In genomic region chr3:191894406-191894805, GRCh38 we compare ENCODE assay signal across 18 cellular contexts.
DNase-seq lines count a peak whose midpoint lies in the region; ATAC-seq and TF ChIP-seq lines count a peak whose summit lies in the region.
"Had no signal": no experiment of that assay in that cellular context is flagged by ENCODE, and none has a peak within 500 bp of the region (broad histone marks: within the 10 kb centered on the region; RNA-seq: fewer than 3 reads in every experiment).

No MANE protein-coding gene starts in this region.

- no peaks in the 10 kb centered on the region for H3K9me3 ChIP-seq in mesodermal cell (ENCODE audit: control insufficient read depth, low read length)

- DNase-seq in GM23338 (ENCODE audit: low spot score) (peak; percentile 47), M059J (ENCODE audit: low read depth) (peak; percentile 35), astrocyte of the hippocampus (ENCODE audit: low read depth, low spot score) (peak; percentile 17), posterior vena cava (ENCODE audit: low spot score) (no peak), HK-2 (ENCODE audit: unreplicated experiment) (no peak)
- DNase-seq: DMS79 treated with DMSO at 0.1 percent for 48 hours, HFFc6, NCI-H1105 treated with DMSO at 0.1 percent for 48 hours, NCI-H187, NCI-H2171 treated with DMSO at 0.1 percent for 48 hours, NCI-H82, SIG-M5 had no signal

- peaks cover 32% of the 10 kb centered on the region for H3K4me1 Mint-ChIP-seq in GM23338
- H3K4me1 Mint-ChIP-seq: B cell had no signal

- H3K36me3 Mint-ChIP-seq in GM23338 (ENCODE audit: low read depth) = no peaks in the 10 kb centered on the region

- H3K4me3 Mint-ChIP-seq in GM23338 = no peak overlapping the region
- H3K4me3 Mint-ChIP-seq: B cell, HFFc6 had no signal

- peak overlapping the region; percentile 60 for H3K4me2 ChIP-seq in GM23338

- no peaks in the 10 kb centered on the region for H4K20me1 ChIP-seq in GM23338 (replicated peaks; ENCODE audit: insufficient read depth)

- H3K27ac ChIP-seq in GM23338 (ENCODE audit: low read depth) (peak overlapping the region; percentile 52; the same call in 1 of the 2 replicates), mesodermal cell (ENCODE audit: low read depth, low read length, severe bottlenecking) (peak overlapping the region; percentile 25)
- H3K27ac ChIP-seq: HL-60, RWPE1 had no signal

- WGBS in mesodermal cell (ENCODE audit: insufficient coverage in 2 of 2), 2 experiments = 20 to 80% methylated on average over 1 of the region's 1 CpG

- H2AFZ ChIP-seq in GM23338 = no peak overlapping the region

- H3F3A ChIP-seq in GM23338 (replicated peaks; ENCODE audit: low read depth) = no peaks in the 10 kb centered on the region

- H3K79me2 ChIP-seq in GM23338 (replicated peaks; ENCODE audit: insufficient read depth) = no peaks in the 10 kb centered on the region

- no peaks in the 10 kb centered on the region for H3K9me2 ChIP-seq in GM23338 (ENCODE audit: insufficient read depth)

- peak overlapping the region; percentile 10 for H3K4me3 ChIP-seq in GM23338
- no peak overlapping the region for H3K4me3 ChIP-seq in mesodermal cell (ENCODE audit: extremely low read depth, insufficient read depth, low read length, poor library complexity, severe bottlenecking)

- ATAC-seq in GM23338 (peak; percentile 82), GM18519 (IDR thresholded peaks at IDR 0.05; ENCODE audit: low FRiP score, unreplicated experiment) (no peak)
- ATAC-seq: SK-N-SH treated with all-trans-retinoic acid at 6 μM for 48 hours had no signal

- intact Hi-C loops in posterior vena cava (cut with DNase I) = no loop called here

- H3K4me1 ChIP-seq in GM23338 (ENCODE audit: insufficient read depth) (peaks cover 30% of the 10 kb centered on the region), mesodermal cell (ENCODE audit: control insufficient read depth, insufficient read depth, low read length, poor library complexity, severe bottlenecking) (peaks cover 4% of the 10 kb centered on the region)

- no peaks in the 10 kb centered on the region for H3K27me3 Mint-ChIP-seq in GM23338 (ENCODE audit: insufficient read depth, low read depth, poor library complexity)
- H3K27me3 Mint-ChIP-seq: B cell had no signal

- H3K9me3 Mint-ChIP-seq in GM23338 = no peaks in the 10 kb centered on the region
- H3K9me3 Mint-ChIP-seq: HFFc6 had no signal

- H3K36me3 ChIP-seq in GM23338 (ENCODE audit: insufficient read depth) = no peaks in the 10 kb centered on the region
- no peaks in the 10 kb centered on the region for H3K36me3 ChIP-seq in mesodermal cell (ENCODE audit: control insufficient read depth, insufficient read depth, low read length)

- TF ChIP-seq CTCF in GM23338 (conservative IDR thresholded peaks at IDR 0.05; ENCODE audit: low read depth in 2 of 2) = no peak

- H3K27me3 ChIP-seq in GM23338 (ENCODE audit: insufficient read depth) = no peaks in the 10 kb centered on the region

- no peak overlapping the region for H3K27ac Mint-ChIP-seq in GM23338
- H3K27ac Mint-ChIP-seq: B cell, HFFc6 had no signal

TF ChIP-seq in GM23338, 12 proteins besides CTCF, POLR2A, EP300 and RAD21:
- TF ChIP-seq ZNF462 (CRISPR knock-in tag; IDR thresholded peaks at IDR 0.05) (no peak), NANOG (IDR thresholded peaks at IDR 0.05; ENCODE audit: borderline replicate concordance) (peak; percentile 53; the same call in 1 of the 2 replicates), STAT1 (IDR thresholded peaks at IDR 0.05; ENCODE audit: unreplicated experiment) (no peak)

Comparison
In these comparisons a context has a peak if more than half of its experiments do, and no peak if none do; other contexts are left out.
1. DNase-seq: peak in GM23338 (single experiment), M059J (single experiment) and astrocyte of the hippocampus (single experiment); none in posterior vena cava (single experiment) and HK-2 (single experiment).